ENCODE assay signal across 14 cellular contexts in the genomic region with DNA sequence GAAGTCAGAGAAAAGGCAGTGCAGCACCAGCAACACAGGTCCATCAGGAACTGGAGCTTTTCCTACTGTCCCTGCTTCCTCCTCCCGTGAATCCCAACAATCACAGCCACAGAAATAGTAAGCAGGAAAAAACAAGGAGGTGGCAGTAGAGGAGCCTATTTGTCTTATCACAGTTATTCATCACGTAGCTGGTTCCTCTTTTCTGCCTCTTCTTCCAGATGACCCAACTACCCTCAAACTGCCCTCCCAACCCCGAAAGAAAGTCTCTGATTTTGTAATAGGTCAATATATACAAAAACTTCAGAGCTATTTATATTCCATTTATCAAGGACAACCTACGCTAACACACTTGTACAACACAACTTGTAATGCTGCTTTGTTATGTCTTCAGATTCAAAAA. TPM values are rescaled to one million over a fixed set of nuclear protein-coding genes. Genes with fewer than 3 reads are reported as not detected.
DNase-seq lines count a peak whose midpoint lies in the region; ATAC-seq lines count a peak whose summit lies in the region.
"Had no signal": no experiment of that assay in that cellular context is flagged by ENCODE, and none has a peak within 500 bp of the region (broad histone marks: within the 10 kb centered on the region; RNA-seq: fewer than 3 reads in every experiment).

No MANE protein-coding gene starts in this region.

- no peak for ATAC-seq in activated T-cell treated with anti-CD3 and anti-CD28 coated beads, Interleukin-2, amount 50 U/mL, for 72 hours (replicated peaks in 1 of 2)
- no peak for ATAC-seq in activated T-cell treated with anti-CD3 and anti-CD28 coated beads, Interleukin-2, amount 50 U/mL, for 4 hours
- ATAC-seq in stimulated activated effector memory CD8-positive, alpha-beta T cell treated with anti-CD3 and anti-CD28 coated beads, Interleukin-12 subunit alpha, Interleukin-12 subunit beta, amount 100 ng/mL, for 72 hours = no peak
- ATAC-seq: left ventricle myocardium superior had no signal

- H3K27me3 Mint-ChIP-seq in activated T-cell treated with anti-CD3 and anti-CD28 coated beads, Interleukin-2, amount 50 U/mL, for 72 hours (ENCODE audit: low read depth) = no peaks in the 10 kb centered on the region
- no peaks in the 10 kb centered on the region for H3K27me3 Mint-ChIP-seq in activated T-cell treated with anti-CD3 and anti-CD28 coated beads, Interleukin-2, amount 50 U/mL, for 4 hours (ENCODE audit: low read depth)
- no peaks in the 10 kb centered on the region for H3K27me3 Mint-ChIP-seq in dendritic cell treated with granulocyte-macrophage colony-stimulating factor and Interleukin-4, amounts not matched to agents 40 ng/mL and 50 ng/mL, for 4 days

- H3K36me3 Mint-ChIP-seq in activated T-cell treated with anti-CD3 and anti-CD28 coated beads, Interleukin-2, amount 50 U/mL, for 72 hours (ENCODE audit: insufficient read depth in 2 of 2) = peaks cover 5 to 29% of the 10 kb centered on the region in 2 donors
- peaks cover 9% of the 10 kb centered on the region for H3K36me3 Mint-ChIP-seq in activated T-cell treated with anti-CD3 and anti-CD28 coated beads, Interleukin-2, amount 50 U/mL, for 4 hours (ENCODE audit: insufficient read depth)
- H3K36me3 Mint-ChIP-seq in dendritic cell treated with granulocyte-macrophage colony-stimulating factor and Interleukin-4, amounts not matched to agents 40 ng/mL and 50 ng/mL, for 4 days (ENCODE audit: low read depth) = peaks cover 35% of the 10 kb centered on the region
- H3K36me3 Mint-ChIP-seq in stimulated activated effector memory CD8-positive, alpha-beta T cell treated with anti-CD3 and anti-CD28 coated beads, Interleukin-12 subunit alpha, Interleukin-12 subunit beta, amount 100 ng/mL, for 72 hours = peaks cover 65% of the 10 kb centered on the region

- intact Hi-C loops in dendritic cell treated with granulocyte-macrophage colony-stimulating factor and Interleukin-4, amounts not matched to agents 40 ng/mL and 50 ng/mL, for 4 days (cut with micrococcal nuclease) = no loop called here

- H3K27ac Mint-ChIP-seq in activated T-cell treated with anti-CD3 and anti-CD28 coated beads, Interleukin-2, amount 50 U/mL, for 72 hours = peak overlapping the region; percentile 13
- peak overlapping the region; percentile 33 for H3K27ac Mint-ChIP-seq in dendritic cell treated with granulocyte-macrophage colony-stimulating factor and Interleukin-4, amounts not matched to agents 40 ng/mL and 50 ng/mL, for 4 days
- H3K27ac Mint-ChIP-seq in stimulated activated effector memory CD8-positive, alpha-beta T cell treated with anti-CD3 and anti-CD28 coated beads, Interleukin-12 subunit alpha, Interleukin-12 subunit beta, amount 100 ng/mL, for 72 hours = peak overlapping the region; percentile 64

- peaks cover 61% of the 10 kb centered on the region for H3K4me1 Mint-ChIP-seq in activated T-cell treated with anti-CD3 and anti-CD28 coated beads, Interleukin-2, amount 50 U/mL, for 72 hours (ENCODE audit: low read depth)
- H3K4me1 Mint-ChIP-seq in activated T-cell treated with anti-CD3 and anti-CD28 coated beads, Interleukin-2, amount 50 U/mL, for 4 hours (ENCODE audit: low read depth) = peaks cover 70% of the 10 kb centered on the region
- H3K4me1 Mint-ChIP-seq in dendritic cell treated with granulocyte-macrophage colony-stimulating factor and Interleukin-4, amounts not matched to agents 40 ng/mL and 50 ng/mL, for 4 days (ENCODE audit: low read depth) = peaks cover 71% of the 10 kb centered on the region
- peaks cover 64% of the 10 kb centered on the region for H3K4me1 Mint-ChIP-seq in stimulated activated effector memory CD8-positive, alpha-beta T cell treated with anti-CD3 and anti-CD28 coated beads, Interleukin-12 subunit alpha, Interleukin-12 subunit beta, amount 100 ng/mL, for 72 hours

- H3K9me3 Mint-ChIP-seq in activated T-cell treated with anti-CD3 and anti-CD28 coated beads, Interleukin-2, amount 50 U/mL, for 72 hours = no peaks in the 10 kb centered on the region
- H3K9me3 Mint-ChIP-seq in activated T-cell treated with anti-CD3 and anti-CD28 coated beads, Interleukin-2, amount 50 U/mL, for 4 hours = no peaks in the 10 kb centered on the region
- no peaks in the 10 kb centered on the region for H3K9me3 Mint-ChIP-seq in dendritic cell treated with granulocyte-macrophage colony-stimulating factor and Interleukin-4, amounts not matched to agents 40 ng/mL and 50 ng/mL, for 4 days
- H3K9me3 Mint-ChIP-seq in stimulated activated effector memory CD8-positive, alpha-beta T cell treated with anti-CD3 and anti-CD28 coated beads, Interleukin-12 subunit alpha, Interleukin-12 subunit beta, amount 100 ng/mL, for 72 hours = no peaks in the 10 kb centered on the region

- H3K4me3 Mint-ChIP-seq in activated T-cell treated with anti-CD3 and anti-CD28 coated beads, Interleukin-2, amount 50 U/mL, for 72 hours = no peak overlapping the region
- no peak overlapping the region for H3K4me3 Mint-ChIP-seq in activated T-cell treated with anti-CD3 and anti-CD28 coated beads, Interleukin-2, amount 50 U/mL, for 4 hours
- no peak overlapping the region for H3K4me3 Mint-ChIP-seq in dendritic cell treated with granulocyte-macrophage colony-stimulating factor and Interleukin-4, amounts not matched to agents 40 ng/mL and 50 ng/mL, for 4 days
- H3K4me3 Mint-ChIP-seq in stimulated activated effector memory CD8-positive, alpha-beta T cell treated with anti-CD3 and anti-CD28 coated beads, Interleukin-12 subunit alpha, Interleukin-12 subunit beta, amount 100 ng/mL, for 72 hours = no peak overlapping the region

- DNase-seq in activated T-cell treated with anti-CD3 and anti-CD28 coated beads, Interleukin-2, amount 50 U/mL, for 72 hours = no peak
- DNase-seq in activated T-cell treated with anti-CD3 and anti-CD28 coated beads, Interleukin-2, amount 50 U/mL, for 4 hours = no peak
- peak; percentile 38 to 84 for DNase-seq in NOMO-1 (lab: John Stamatoyannopoulos, UW; ENCODE audit: unreplicated experiment in 2 of 2)
- DNase-seq in stimulated activated effector memory CD8-positive, alpha-beta T cell treated with anti-CD3 and anti-CD28 coated beads, Interleukin-12 subunit alpha, Interleukin-12 subunit beta, amount 100 ng/mL, for 72 hours (ENCODE audit: low spot score in 2 of 2) = no peak
- no peak for DNase-seq in D341Med (ENCODE audit: low spot score)
- DNase-seq in NCI-H1417 treated with DMSO at 0.1 percent for 48 hours (lab: John Stamatoyannopoulos, UW) = no peak
- no peak for DNase-seq in NCI-H1694 (lab: John Stamatoyannopoulos, UW)
- DNase-seq: activated T-cell treated with anti-CD3 and anti-CD28 coated beads, Interleukin-2, amount 50 U/mL, for 1 hour; brain microvascular endothelial cell; H7; left ventricle myocardium superior; NCI-H2029 treated with DMSO at 0.1 percent for 48 hours; occipital lobe had no signal

RNA-seq across cellular contexts. Expression of gene GNB1, which starts 21.4 kb away (rescaled TPM):
- 100 to 1,000 TPM; 350 to 418 TPM for total RNA-seq in activated T-cell treated with anti-CD3 and anti-CD28 coated beads, Interleukin-2, amount 50 U/mL, for 72 hours
- total RNA-seq in activated T-cell treated with anti-CD3 and anti-CD28 coated beads, Interleukin-2, amount 50 U/mL, for 4 hours = 100 to 1,000 TPM; 354 to 395 (median 387) TPM

RNA-seq across cellular contexts. Expression of gene CALML6, which starts 45.6 kb away (rescaled TPM):
- total RNA-seq in activated T-cell treated with anti-CD3 and anti-CD28 coated beads, Interleukin-2, amount 50 U/mL, for 72 hours = 1 to 10 TPM; 1.8 TPM
- total RNA-seq in activated T-cell treated with anti-CD3 and anti-CD28 coated beads, Interleukin-2, amount 50 U/mL, for 4 hours = under 1 TPM; 0.38 to 0.61 (median 0.51) TPM
- total RNA-seq: left ventricle myocardium superior, occipital lobe had no signal

RNA-seq across cellular contexts. Expression of gene TMEM52, which starts 49.6 kb away (rescaled TPM):
- 1 to 10 TPM in 1 of 2 donors, under 1 TPM in 1; 0.88 to 1.0 TPM for total RNA-seq in activated T-cell treated with anti-CD3 and anti-CD28 coated beads, Interleukin-2, amount 50 U/mL, for 72 hours
- 1 to 10 TPM; 2.4 to 3.5 (median 2.5) TPM for total RNA-seq in activated T-cell treated with anti-CD3 and anti-CD28 coated beads, Interleukin-2, amount 50 U/mL, for 4 hours

Comparison
In these comparisons a context has a peak if more than half of its experiments do, and no peak if none do; other contexts are left out.
1. DNase-seq: peak in NOMO-1 (2 of 2); none in activated T-cell treated with anti-CD3 and anti-CD28 coated beads, Interleukin-2, amount 50 U/mL, for 72 hours (0 of 2), activated T-cell treated with anti-CD3 and anti-CD28 coated beads, Interleukin-2, amount 50 U/mL, for 4 hours (single experiment), stimulated activated effector memory CD8-positive, alpha-beta T cell treated with anti-CD3 and anti-CD28 coated beads, Interleukin-12 subunit alpha, Interleukin-12 subunit beta, amount 100 ng/mL, for 72 hours (0 of 2), D341Med (single experiment), NCI-H1417 treated with DMSO at 0.1 percent for 48 hours (single experiment) and NCI-H1694 (single experiment).
2. H3K27ac Mint-ChIP-seq: peak in every context shown above with its lines; median percentile 64 in stimulated activated effector memory CD8-positive, alpha-beta T cell treated with anti-CD3 and anti-CD28 coated beads, Interleukin-12 subunit alpha, Interleukin-12 subunit beta, amount 100 ng/mL, for 72 hours; 33 in dendritic cell treated with granulocyte-macrophage colony-stimulating factor and Interleukin-4, amounts not matched to agents 40 ng/mL and 50 ng/mL, for 4 days; 13 in activated T-cell treated with anti-CD3 and anti-CD28 coated beads, Interleukin-2, amount 50 U/mL, for 72 hours.